ENCODE assay signal across 17 cellular contexts in the genomic region with DNA sequence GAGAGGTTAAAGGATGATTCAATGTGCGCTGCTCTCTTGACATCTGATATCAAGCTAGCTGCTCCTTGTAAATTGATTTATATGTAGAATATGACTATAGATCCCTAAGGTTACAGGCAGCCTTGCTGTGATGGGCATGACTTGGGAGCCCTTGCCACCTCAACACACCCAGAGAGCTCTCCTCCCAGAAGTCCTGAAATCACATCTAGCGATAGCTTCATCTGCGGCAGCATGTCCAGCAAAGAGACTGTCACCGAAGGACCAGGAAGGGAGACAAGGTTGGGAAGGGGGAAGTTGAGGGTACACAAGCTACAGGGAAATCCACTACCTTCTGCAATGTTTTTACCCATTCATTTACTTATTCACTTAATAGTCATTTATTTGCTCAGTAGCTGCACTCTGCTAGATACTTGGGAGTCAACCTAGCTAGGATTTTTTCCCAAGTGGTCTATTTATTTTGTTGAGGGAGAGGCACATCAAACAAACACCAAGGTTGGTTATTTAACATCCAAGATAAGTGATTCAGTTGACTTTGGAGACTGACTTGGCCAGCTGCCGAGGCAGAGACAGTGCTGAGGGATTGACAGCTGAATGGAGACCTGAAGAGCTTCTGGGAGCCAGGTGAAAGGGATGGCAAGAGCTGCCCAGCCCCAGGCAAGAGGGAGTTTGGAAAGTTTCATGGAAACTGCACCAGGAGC. TPM values are rescaled to one million over a fixed set of nuclear protein-coding genes. Genes with fewer than 3 reads are reported as not detected.
DNase-seq lines count a peak whose midpoint lies in the region; ATAC-seq and TF ChIP-seq lines count a peak whose summit lies in the region.
"Had no signal": no experiment of that assay in that cellular context is flagged by ENCODE, and none has a peak within 500 bp of the region (broad histone marks: within the 10 kb centered on the region; RNA-seq: fewer than 3 reads in every experiment).

No MANE protein-coding gene starts in this region.

- H3K27ac Mint-ChIP-seq in nephron progenitor cell: peak overlapping the region; percentile 66
- no peak overlapping the region for H3K27ac Mint-ChIP-seq in activated CD4-positive, alpha-beta memory T cell treated with anti-CD3 and anti-CD28 coated beads for 36 hours
- H3K27ac Mint-ChIP-seq in natural killer cell treated with Interleukin-12 subunit alpha and Interleukin-12 subunit beta and Interleukin-15 and Interleukin-18, amount 100 ng/mL, for 72 hours: no peak overlapping the region
- H3K27ac Mint-ChIP-seq: T-helper 17 cell had no signal

- peak; percentile 25 for DNase-seq in HT-29 (ENCODE audit: low spot score)
- DNase-seq in NCI-H510A (lab: John Stamatoyannopoulos, UW): peak; percentile 45
- no peak for DNase-seq in coronary artery (ENCODE audit: low spot score)
- no peak for DNase-seq in nephron progenitor cell
- no peak for DNase-seq in kidney glomerular epithelial cell (lab: John Stamatoyannopoulos, UW)
- no peak for DNase-seq in activated CD4-positive, alpha-beta memory T cell treated with anti-CD3 and anti-CD28 coated beads for 36 hours
- DNase-seq in natural killer cell treated with Interleukin-12 subunit alpha and Interleukin-12 subunit beta and Interleukin-15 and Interleukin-18, amount 100 ng/mL, for 72 hours (ENCODE audit: low spot score): no peak
- no peak for DNase-seq in activated CD8-positive, alpha-beta memory T cell treated with anti-CD3 and anti-CD28 coated beads for 24 hours
- DNase-seq: activated gamma-delta T cell treated with Interleukin-2 at 50 U/mL for 16 hours, cortex of kidney, erythroblast, head of caudate nucleus, NCI-H1930, T-helper 17 cell had no signal

- peak overlapping the region; percentile 62 to 75 for H3K27ac ChIP-seq in coronary artery
- H3K27ac ChIP-seq: HL-60, vagina had no signal

- H3K4me1 Mint-ChIP-seq in nephron progenitor cell: peaks cover 45% of the 10 kb centered on the region
- H3K4me1 Mint-ChIP-seq in activated CD4-positive, alpha-beta memory T cell treated with anti-CD3 and anti-CD28 coated beads for 36 hours (ENCODE audit: low read depth): no peaks in the 10 kb centered on the region
- no peaks in the 10 kb centered on the region for H3K4me1 Mint-ChIP-seq in natural killer cell treated with Interleukin-12 subunit alpha and Interleukin-12 subunit beta and Interleukin-15 and Interleukin-18, amount 100 ng/mL, for 72 hours (ENCODE audit: low read depth in 2 of 2)
- H3K4me1 Mint-ChIP-seq: T-helper 17 cell had no signal

- no peak overlapping the region for H3K4me3 Mint-ChIP-seq in nephron progenitor cell
- H3K4me3 Mint-ChIP-seq in activated CD4-positive, alpha-beta memory T cell treated with anti-CD3 and anti-CD28 coated beads for 36 hours: no peak overlapping the region
- no peak overlapping the region for H3K4me3 Mint-ChIP-seq in natural killer cell treated with Interleukin-12 subunit alpha and Interleukin-12 subunit beta and Interleukin-15 and Interleukin-18, amount 100 ng/mL, for 72 hours
- H3K4me3 Mint-ChIP-seq: T-helper 17 cell had no signal

- no peak for ATAC-seq in natural killer cell treated with Interleukin-12 subunit alpha and Interleukin-12 subunit beta and Interleukin-15 and Interleukin-18, amount 100 ng/mL, for 72 hours
- ATAC-seq: T-helper 17 cell had no signal

- H3K36me3 Mint-ChIP-seq in nephron progenitor cell (ENCODE audit: low read depth): no peaks in the 10 kb centered on the region
- no peaks in the 10 kb centered on the region for H3K36me3 Mint-ChIP-seq in activated CD4-positive, alpha-beta memory T cell treated with anti-CD3 and anti-CD28 coated beads for 36 hours
- H3K36me3 Mint-ChIP-seq in natural killer cell treated with Interleukin-12 subunit alpha and Interleukin-12 subunit beta and Interleukin-15 and Interleukin-18, amount 100 ng/mL, for 72 hours: no peaks in the 10 kb centered on the region

- H3K4me3 ChIP-seq in coronary artery: no peak overlapping the region
- H3K4me3 ChIP-seq: skin epidermis, vagina had no signal

- H3K9me3 Mint-ChIP-seq in nephron progenitor cell: no peaks in the 10 kb centered on the region
- no peaks in the 10 kb centered on the region for H3K9me3 Mint-ChIP-seq in activated CD4-positive, alpha-beta memory T cell treated with anti-CD3 and anti-CD28 coated beads for 36 hours
- H3K9me3 Mint-ChIP-seq in natural killer cell treated with Interleukin-12 subunit alpha and Interleukin-12 subunit beta and Interleukin-15 and Interleukin-18, amount 100 ng/mL, for 72 hours: no peaks in the 10 kb centered on the region

- CTCF ChIA-PET in activated CD4-positive, alpha-beta memory T cell treated with anti-CD3 and anti-CD28 coated beads for 36 hours (lab: Charles Lee): interaction anchor here (1.2 kb wide), 1 partner anchor 22 kb away, joined by 4 read pairs; no protein-coding TSS in a partner anchor

- H3K27me3 Mint-ChIP-seq in nephron progenitor cell (ENCODE audit: low read depth, poor library complexity): no peaks in the 10 kb centered on the region
- peaks cover 8% of the 10 kb centered on the region for H3K27me3 Mint-ChIP-seq in activated CD4-positive, alpha-beta memory T cell treated with anti-CD3 and anti-CD28 coated beads for 36 hours
- peaks cover 8 to 13% of the 10 kb centered on the region in 2 donors for H3K27me3 Mint-ChIP-seq in natural killer cell treated with Interleukin-12 subunit alpha and Interleukin-12 subunit beta and Interleukin-15 and Interleukin-18, amount 100 ng/mL, for 72 hours

- POLR2A ChIA-PET in activated CD4-positive, alpha-beta memory T cell treated with anti-CD3 and anti-CD28 coated beads for 36 hours (lab: Charles Lee): no interaction called here

- intact Hi-C loops in activated CD4-positive, alpha-beta memory T cell treated with anti-CD3 and anti-CD28 coated beads for 36 hours (cut with micrococcal nuclease): no loop called here

- TF ChIP-seq CTCF in coronary artery (IDR thresholded peaks at IDR 0.05) (no peak), nephron progenitor cell (IDR thresholded peaks at IDR 0.05) (no peak)

RNA-seq across cellular contexts. Expression of a gene that starts 56.8 kb away (rescaled TPM):
- total RNA-seq in HT-29 (2014; rRNA removed; shearing (Covaris generic)): not detected in 2 replicates
- total RNA-seq in activated CD4-positive, alpha-beta memory T cell treated with anti-CD3 and anti-CD28 coated beads for 36 hours: under 1 TPM in 1 of 2 experiments, not detected in 1; 0.43 TPM
- total RNA-seq in natural killer cell treated with Interleukin-12 subunit alpha and Interleukin-12 subunit beta and Interleukin-15 and Interleukin-18, amount 100 ng/mL, for 72 hours: not detected
- total RNA-seq: T-helper 17 cell had no signal

Comparison
In these comparisons a context has a peak if more than half of its experiments do, and no peak if none do; other contexts are left out.
1. DNase-seq: peak in HT-29 (single experiment) and NCI-H510A (single experiment); none in coronary artery (single experiment), nephron progenitor cell (single experiment), kidney glomerular epithelial cell (single experiment), activated CD4-positive, alpha-beta memory T cell treated with anti-CD3 and anti-CD28 coated beads for 36 hours (single experiment), natural killer cell treated with Interleukin-12 subunit alpha and Interleukin-12 subunit beta and Interleukin-15 and Interleukin-18, amount 100 ng/mL, for 72 hours (single experiment) and activated CD8-positive, alpha-beta memory T cell treated with anti-CD3 and anti-CD28 coated beads for 24 hours (single experiment).